8 cellular contexts compared by ENCODE assay signal in genomic region chr19:17522988-17523872, GRCh38. TPM values are rescaled to one million over a fixed set of nuclear protein-coding genes. Genes with fewer than 3 reads are reported as not detected.
A peak's percentile ranks its signal among the peaks of the same experiment; 100 is the strongest.
DNase-seq lines count a peak whose midpoint lies in the region; ATAC-seq and TF ChIP-seq lines count a peak whose summit lies in the region.

No MANE protein-coding gene starts in this region.

- in situ Hi-C loops in GM13976 (cut with MboI; ENCODE audit: low sequenced_read_pairs, unreplicated experiment) = no loop called here

- peak overlapping the region; percentile 69 to 79 for H3K4me3 Mint-ChIP-seq in activated T-cell treated with anti-CD3 and anti-CD28 coated beads, Interleukin-2, amount 50 U/mL, for 72 hours

- DNase-seq in GM13976 (ENCODE audit: low spot score) (peak; percentile 89), MM.1S (peak; percentile 79), lung (ENCODE audit: low spot score) (peak; percentile 67), MG63 (no peak), COLO668 (lab: John Stamatoyannopoulos, UW; ENCODE audit: unreplicated experiment) (no peak), D341Med (ENCODE audit: low spot score) (no peak)
- DNase-seq in activated T-cell treated with anti-CD3 and anti-CD28 coated beads, Interleukin-2, amount 50 U/mL, for 72 hours = peak; percentile 68 to 71

- no peak overlapping the region for H3K9ac ChIP-seq in MM.1S (ENCODE audit: low read length)

- H3K4me3 ChIP-seq in MM.1S (ENCODE audit: low read length) (no peak overlapping the region), lung (no peak overlapping the region), MG63 (no peak overlapping the region)

- H3K9me2 ChIP-seq in MM.1S (replicated peaks; ENCODE audit: insufficient read depth, low read length) = no peaks in the 10 kb centered on the region

- H3K4me1 ChIP-seq in MM.1S (ENCODE audit: low read length) (peaks cover 13% of the 10 kb centered on the region), lung (ENCODE audit: control insufficient read depth in 2 of 2, insufficient read depth in 2 of 2, low read length in 2 of 2) (peaks cover 0 to 9% of the 10 kb centered on the region in 2 donors)

- H3K36me3 Mint-ChIP-seq in activated T-cell treated with anti-CD3 and anti-CD28 coated beads, Interleukin-2, amount 50 U/mL, for 72 hours (ENCODE audit: insufficient read depth in 2 of 2) = peaks cover 2 to 13% of the 10 kb centered on the region in 2 donors

- no peak overlapping the region for H3K27ac ChIP-seq in MM.1S (ENCODE audit: low read length)
- peak overlapping the region in 1 of 2 donors; percentile 71 for H3K27ac ChIP-seq in lung (ENCODE audit: low read depth in 1 of 2, low read length in 1 of 2)

- H3K4me1 Mint-ChIP-seq in activated T-cell treated with anti-CD3 and anti-CD28 coated beads, Interleukin-2, amount 50 U/mL, for 72 hours (ENCODE audit: low read depth) = peaks cover 41% of the 10 kb centered on the region

- no peak for TF ChIP-seq CTCF in GM13976 (IDR thresholded peaks at IDR 0.05; ENCODE audit: borderline replicate concordance, control extremely low read depth, extremely low read depth, insufficient read depth, missing control alignments)
- no peak for TF ChIP-seq CTCF in MM.1S (IDR thresholded peaks at IDR 0.05; ENCODE audit: low read length)
- TF ChIP-seq CTCF in lung (IDR thresholded peaks at IDR 0.05; ENCODE audit: control extremely low read depth, extremely low read depth) = no peak

- H3K27me3 Mint-ChIP-seq in activated T-cell treated with anti-CD3 and anti-CD28 coated beads, Interleukin-2, amount 50 U/mL, for 72 hours (ENCODE audit: low read depth) = no peaks in the 10 kb centered on the region

- peak; percentile 63 for ATAC-seq in GM21717 (IDR thresholded peaks at IDR 0.05; ENCODE audit: unreplicated experiment)
- peak; percentile 84 to 96 for ATAC-seq in activated T-cell treated with anti-CD3 and anti-CD28 coated beads, Interleukin-2, amount 50 U/mL, for 72 hours (replicated peaks in 1 of 2)
- peak; percentile 73 for ATAC-seq in lung (ENCODE audit: insufficient read depth, low FRiP score)

- peaks cover 9% of the 10 kb centered on the region for H3F3A ChIP-seq in MM.1S (ENCODE audit: insufficient read depth, low read length)

- no peaks in the 10 kb centered on the region for H3K79me2 ChIP-seq in MM.1S (ENCODE audit: low read length)

- H3K27me3 ChIP-seq in MM.1S (replicated peaks; ENCODE audit: insufficient read depth, low read length) (peaks cover 63% of the 10 kb centered on the region), lung (ENCODE audit: control insufficient read depth, insufficient read depth) (no peaks in the 10 kb centered on the region), MG63 (no peaks in the 10 kb centered on the region)

- H3K4me2 ChIP-seq in MM.1S (ENCODE audit: low read depth, low read length) = peak overlapping the region; percentile 36

- 11 to 27% methylated on average over 24 of the region's 24 CpGs for WGBS in lung, 2 donors

- H3K27ac Mint-ChIP-seq in activated T-cell treated with anti-CD3 and anti-CD28 coated beads, Interleukin-2, amount 50 U/mL, for 72 hours = peak overlapping the region; percentile 83

- peaks cover 8% of the 10 kb centered on the region; the same call in 1 of the 2 replicates for H4K20me1 ChIP-seq in MM.1S (ENCODE audit: insufficient read depth, low read length)

- no peaks in the 10 kb centered on the region for H3K9me3 ChIP-seq in MM.1S (replicated peaks; ENCODE audit: insufficient read depth, low read length)
- H3K9me3 ChIP-seq in lung (ENCODE audit: control insufficient read depth in 2 of 2, insufficient read depth in 1 of 2, low read length in 1 of 2) = peaks cover 0 to 2% of the 10 kb centered on the region in 2 donors
- H3K9me3 ChIP-seq in MG63 = peaks cover 9% of the 10 kb centered on the region

- H3K36me3 ChIP-seq in MM.1S (replicated peaks; ENCODE audit: insufficient read depth, low read length) (no peaks in the 10 kb centered on the region), lung (ENCODE audit: control insufficient read depth in 2 of 2, insufficient read depth in 2 of 2, low read length in 2 of 2) (peaks cover 0 to 6% of the 10 kb centered on the region in 2 donors), MG63 (peaks cover 28% of the 10 kb centered on the region)

- no peak overlapping the region for H2AFZ ChIP-seq in MM.1S (ENCODE audit: low read length)

- H3K9me3 Mint-ChIP-seq in activated T-cell treated with anti-CD3 and anti-CD28 coated beads, Interleukin-2, amount 50 U/mL, for 72 hours = peaks cover 0 to 2% of the 10 kb centered on the region in 2 donors

RNA-seq across cellular contexts. Expression of gene PGLS, which starts 11.8 kb away (rescaled TPM):
- total RNA-seq in activated T-cell treated with anti-CD3 and anti-CD28 coated beads, Interleukin-2, amount 50 U/mL, for 72 hours = 10 to 100 TPM; 56.5 to 63.6 TPM
- 100 to 1,000 TPM in 1 of 2 donors, 10 to 100 TPM in 1; 63.2 to 109 TPM for total RNA-seq in lung
- polyA plus RNA-seq in lung = 100 to 1,000 TPM; 107 to 122 TPM
- total RNA-seq in MG63 (2014; rRNA removed; shearing (Covaris generic); ENCODE audit: low replicate concordance) = 87.7 and 149 TPM in 2 replicates

RNA-seq across cellular contexts. Expression of gene COLGALT1, which starts 32.2 kb away (rescaled TPM):
- total RNA-seq in activated T-cell treated with anti-CD3 and anti-CD28 coated beads, Interleukin-2, amount 50 U/mL, for 72 hours = 10 to 100 TPM; 38.3 to 46.3 TPM
- total RNA-seq in lung = 100 to 1,000 TPM in 1 of 2 donors, 10 to 100 TPM in 1; 39.9 to 129 TPM
- 100 to 1,000 TPM in 1 of 2 donors, 10 to 100 TPM in 1; 63.3 to 107 TPM for polyA plus RNA-seq in lung
- total RNA-seq in MG63 (2014; rRNA removed; shearing (Covaris generic); ENCODE audit: low replicate concordance) = 146 and 155 TPM in 2 replicates

RNA-seq across cellular contexts. Expression of gene SLC27A1, which starts 52.9 kb away (rescaled TPM):
- 1 to 10 TPM; 3.5 to 4.4 TPM for total RNA-seq in activated T-cell treated with anti-CD3 and anti-CD28 coated beads, Interleukin-2, amount 50 U/mL, for 72 hours
- 10 to 100 TPM; 25.4 to 26.9 TPM for total RNA-seq in lung
- polyA plus RNA-seq in lung = 10 to 100 TPM; 12.2 to 15.8 TPM
- 6.3 and 6.5 TPM in 2 replicates for total RNA-seq in MG63 (2014; rRNA removed; shearing (Covaris generic); ENCODE audit: low replicate concordance)

Comparison
In these comparisons a context has a peak if more than half of its experiments do, and no peak if none do; other contexts are left out.
1. DNase-seq: peak in GM13976 (single experiment), MM.1S (single experiment), activated T-cell treated with anti-CD3 and anti-CD28 coated beads, Interleukin-2, amount 50 U/mL, for 72 hours (2 of 2) and lung (single experiment); none in MG63 (single experiment), COLO668 (single experiment) and D341Med (single experiment).
2. Peak in every context shown above with its lines, with median percentiles within 50 percentile points of each other: ATAC-seq.